20 cellular contexts compared by ENCODE assay signal in genomic region chr10:78438907-78439809, GRCh38.
"Had no signal": no experiment of that assay in that cellular context is flagged by ENCODE, and none has a peak within 500 bp of the region (broad histone marks: within the 10 kb centered on the region; RNA-seq: fewer than 3 reads in every experiment).

No MANE protein-coding gene starts in this region.

- H3K9me3 ChIP-seq: gastroesophageal sphincter, mucosa of descending colon, SJSA1, thoracic aorta, upper lobe of left lung had no signal

- H3K27ac Mint-ChIP-seq: activated naive CD4-positive, alpha-beta T cell treated with anti-CD3 and anti-CD28 coated beads for 36 hours; activated naive CD8-positive, alpha-beta T cell treated with anti-CD3 and anti-CD28 coated beads, Interleukin-2, amount 10 ng/mL, durations not matched to agents 7 days and 5 days; stimulated activated naive B cell treated with anti-CD40 and anti-IgM and Interleukin-4, amounts not matched to agents 10 μg/mL and 1 μg/mL and 100 μg/mL, for 72 hours had no signal

- H3K27me3 ChIP-seq: gastroesophageal sphincter, SJSA1, upper lobe of left lung had no signal

- H3K36me3 Mint-ChIP-seq: activated naive CD8-positive, alpha-beta T cell treated with anti-CD3 and anti-CD28 coated beads, Interleukin-2, amount 10 ng/mL, durations not matched to agents 7 days and 5 days; stimulated activated naive B cell treated with anti-CD40 and anti-IgM and Interleukin-4, amounts not matched to agents 10 μg/mL and 1 μg/mL and 100 μg/mL, for 72 hours had no signal

- DNase-seq: activated CD8-positive, alpha-beta memory T cell treated with anti-CD3 and anti-CD28 coated beads for 24 hours; activated CD8-positive, alpha-beta memory T cell treated with anti-CD3 and anti-CD28 coated beads, Interleukin-2, amount 50 U/mL, for 48 hours; activated naive CD4-positive, alpha-beta T cell treated with anti-CD3 and anti-CD28 coated beads for 36 hours; activated naive CD8-positive, alpha-beta T cell treated with anti-CD3 and anti-CD28 coated beads, Interleukin-2, amount 10 ng/mL, durations not matched to agents 7 days and 5 days; activated T-cell treated with anti-CD3 and anti-CD28 coated beads, Interleukin-2, amount 50 U/mL, for 4 hours; amniotic stem cell; dermis blood vessel endothelial cell; effector CD8-positive, alpha-beta T cell; hypothalamus; left cardiac atrium; mucosa of descending colon; stimulated activated CD4-positive, alpha-beta T cell treated with anti-CD3 and anti-CD28 coated beads, Interleukin-2, amount 100 ng/mL, for 48 hours; stimulated activated CD8-positive, alpha-beta memory T cell treated with anti-CD3 and anti-CD28 coated beads, Interleukin-4, amount 100 ng/mL, for 48 hours; stimulated activated naive B cell treated with anti-CD40 and anti-IgM and Interleukin-4, amounts not matched to agents 10 μg/mL and 1 μg/mL and 100 μg/mL, for 72 hours; T-helper 1 cell had no signal

- H3K4me3 ChIP-seq: gastroesophageal sphincter, mucosa of descending colon, SJSA1, thoracic aorta, upper lobe of left lung had no signal

- H3K4me3 Mint-ChIP-seq: activated naive CD4-positive, alpha-beta T cell treated with anti-CD3 and anti-CD28 coated beads for 36 hours; activated naive CD8-positive, alpha-beta T cell treated with anti-CD3 and anti-CD28 coated beads, Interleukin-2, amount 10 ng/mL, durations not matched to agents 7 days and 5 days; activated T-cell treated with anti-CD3 and anti-CD28 coated beads, Interleukin-2, amount 50 U/mL, for 4 hours; stimulated activated naive B cell treated with anti-CD40 and anti-IgM and Interleukin-4, amounts not matched to agents 10 μg/mL and 1 μg/mL and 100 μg/mL, for 72 hours had no signal

- H3K27ac ChIP-seq: gastroesophageal sphincter, SJSA1, thoracic aorta, upper lobe of left lung had no signal

- H3K36me3 ChIP-seq: gastroesophageal sphincter, SJSA1, thoracic aorta, upper lobe of left lung had no signal

- ATAC-seq: activated T-cell treated with anti-CD3 and anti-CD28 coated beads, Interleukin-2, amount 50 U/mL, for 4 hours; esophagus mucosa; gastroesophageal sphincter; left cardiac atrium; mucosa of descending colon had no signal

- H3K9me3 Mint-ChIP-seq: activated naive CD4-positive, alpha-beta T cell treated with anti-CD3 and anti-CD28 coated beads for 36 hours; activated naive CD8-positive, alpha-beta T cell treated with anti-CD3 and anti-CD28 coated beads, Interleukin-2, amount 10 ng/mL, durations not matched to agents 7 days and 5 days; activated T-cell treated with anti-CD3 and anti-CD28 coated beads, Interleukin-2, amount 50 U/mL, for 4 hours; stimulated activated naive B cell treated with anti-CD40 and anti-IgM and Interleukin-4, amounts not matched to agents 10 μg/mL and 1 μg/mL and 100 μg/mL, for 72 hours had no signal
